ENCODE assay signal across 16 cellular contexts in genomic region chr10:30818854-30819253, GRCh38.
DNase-seq lines count a peak whose midpoint lies in the region; ATAC-seq and TF ChIP-seq lines count a peak whose summit lies in the region.
"Had no signal": no experiment of that assay in that cellular context is flagged by ENCODE, and none has a peak within 500 bp of the region (broad histone marks: within the 10 kb centered on the region; RNA-seq: fewer than 3 reads in every experiment).

No MANE protein-coding gene starts in this region.

- no peaks in the 10 kb centered on the region for H3K27me3 ChIP-seq in right cardiac atrium (ENCODE audit: control insufficient read depth, insufficient read depth)
- no peaks in the 10 kb centered on the region for H3K27me3 ChIP-seq in sigmoid colon
- no peaks in the 10 kb centered on the region for H3K27me3 ChIP-seq in CD8-positive, alpha-beta memory T cell (ENCODE audit: insufficient read depth, low read length, poor library complexity, severe bottlenecking)
- H3K27me3 ChIP-seq: colonic mucosa had no signal

- no peak for TF ChIP-seq EP300 in sigmoid colon (IDR thresholded peaks at IDR 0.05)

- H3K4me1 ChIP-seq in right cardiac atrium (ENCODE audit: control insufficient read depth, insufficient read depth, low read length): peaks cover 3% of the 10 kb centered on the region
- peaks cover 0 to 85% (median 74%) of the 10 kb centered on the region in 4 donors for H3K4me1 ChIP-seq in sigmoid colon
- no peaks in the 10 kb centered on the region for H3K4me1 ChIP-seq in CD8-positive, alpha-beta memory T cell (ENCODE audit: insufficient read depth, low read length)
- H3K4me1 ChIP-seq: colonic mucosa had no signal

- H3K4me3 ChIP-seq in cardiac fibroblast (replicated peaks in 1 of 2; ENCODE audit: low read depth in 2 of 2, low read length in 2 of 2) (no peak overlapping the region), right cardiac atrium (ENCODE audit: low read length) (peak overlapping the region; percentile 1), sigmoid colon (peak overlapping the region; percentile 13 to 37 (median 30))
- H3K4me3 ChIP-seq in CD8-positive, alpha-beta memory T cell (ENCODE audit: low read length): no peak overlapping the region
- H3K4me3 ChIP-seq: colonic mucosa had no signal

- peaks cover 4% of the 10 kb centered on the region for H3K4me1 Mint-ChIP-seq in activated T-cell treated with anti-CD3 and anti-CD28 coated beads, Interleukin-2, amount 50 U/mL, for 4 hours (ENCODE audit: low read depth)
- H3K4me1 Mint-ChIP-seq in CD8-positive, alpha-beta memory T cell: peaks cover 0 to 5% (median 5%) of the 10 kb centered on the region in 3 donors
- H3K4me1 Mint-ChIP-seq: memory B cell had no signal

- H3K9me3 ChIP-seq in right cardiac atrium (ENCODE audit: control insufficient read depth, low read length): no peaks in the 10 kb centered on the region
- H3K9me3 ChIP-seq in sigmoid colon: no peaks in the 10 kb centered on the region
- no peaks in the 10 kb centered on the region for H3K9me3 ChIP-seq in CD8-positive, alpha-beta memory T cell (ENCODE audit: low read length)
- H3K9me3 ChIP-seq: colonic mucosa had no signal

- no peaks in the 10 kb centered on the region for H3K36me3 ChIP-seq in sigmoid colon
- no peaks in the 10 kb centered on the region for H3K36me3 ChIP-seq in CD8-positive, alpha-beta memory T cell (ENCODE audit: insufficient read depth, low read length)
- H3K36me3 ChIP-seq: colonic mucosa had no signal

- whole genome bisulfite sequencing in right cardiac atrium: 78% methylated on average over 17 of the region's 17 CpGs
- WGBS in sigmoid colon, 2 donors: 91 to 92% methylated on average over 17 of the region's 17 CpGs

- H3K27me3 Mint-ChIP-seq in activated T-cell treated with anti-CD3 and anti-CD28 coated beads, Interleukin-2, amount 50 U/mL, for 4 hours (ENCODE audit: low read depth): no peaks in the 10 kb centered on the region
- peaks cover 0 to 4% of the 10 kb centered on the region in 2 donors for H3K27me3 Mint-ChIP-seq in CD8-positive, alpha-beta memory T cell
- H3K27me3 Mint-ChIP-seq: activated CD4-positive, alpha-beta memory T cell treated with anti-CD3 and anti-CD28 coated beads, Interleukin-2, amount 10 ng/mL, durations not matched to agents 7 days and 5 days; activated naive CD8-positive, alpha-beta T cell; memory B cell had no signal

- DNase-seq in AG08396 (ENCODE audit: low spot score) (peak; percentile 32), cardiac fibroblast (ENCODE audit: low read depth in 2 of 2) (peak; percentile 22 to 51), right cardiac atrium (peak; percentile 67 to 84 (median 80)), sigmoid colon (peak; percentile 72), superior temporal gyrus (ENCODE audit: extremely low spot score) (no peak), midbrain (lab: John Stamatoyannopoulos, UW) (no peak)
- no peak for DNase-seq in activated T-cell treated with anti-CD3 and anti-CD28 coated beads, Interleukin-2, amount 50 U/mL, for 4 hours
- DNase-seq in CD8-positive, alpha-beta memory T cell: no peak
- DNase-seq: activated CD4-positive, alpha-beta memory T cell treated with anti-CD3 and anti-CD28 coated beads, Interleukin-2, amount 10 ng/mL, durations not matched to agents 7 days and 5 days; AML-193; colonic mucosa; NCI-H2171; PC-3 had no signal

- H3K27ac ChIP-seq in right cardiac atrium (ENCODE audit: low read length) (peak overlapping the region; percentile 92), sigmoid colon (peak overlapping the region; percentile 63 to 94 (median 84))
- H3K27ac ChIP-seq in CD8-positive, alpha-beta memory T cell (ENCODE audit: low read depth, low read length): no peak overlapping the region
- H3K27ac ChIP-seq: colonic mucosa had no signal

- H3K36me3 Mint-ChIP-seq in activated T-cell treated with anti-CD3 and anti-CD28 coated beads, Interleukin-2, amount 50 U/mL, for 4 hours (ENCODE audit: insufficient read depth): no peaks in the 10 kb centered on the region
- no peaks in the 10 kb centered on the region for H3K36me3 Mint-ChIP-seq in CD8-positive, alpha-beta memory T cell
- H3K36me3 Mint-ChIP-seq: activated naive CD8-positive, alpha-beta T cell; memory B cell had no signal

- H3K4me3 Mint-ChIP-seq in activated T-cell treated with anti-CD3 and anti-CD28 coated beads, Interleukin-2, amount 50 U/mL, for 4 hours: no peak overlapping the region
- H3K4me3 Mint-ChIP-seq in CD8-positive, alpha-beta memory T cell: no peak overlapping the region
- H3K4me3 Mint-ChIP-seq: activated CD4-positive, alpha-beta memory T cell treated with anti-CD3 and anti-CD28 coated beads, Interleukin-2, amount 10 ng/mL, durations not matched to agents 7 days and 5 days; activated naive CD8-positive, alpha-beta T cell; memory B cell; T-helper 1 cell treated with Interleukin-12 subunit alpha and Interleukin-12 subunit beta and Interleukin-4 antibody, amounts not matched to agents 30 μg/mL and 1 μg/mL, for 36 hours had no signal

- TF ChIP-seq POLR2A in sigmoid colon (IDR thresholded peaks at IDR 0.05): no peak

- TF ChIP-seq CTCF in cardiac fibroblast (IDR thresholded peaks at IDR 0.05; ENCODE audit: low read depth, low read length) (no peak), sigmoid colon (IDR thresholded peaks at IDR 0.05) (no peak)

- CTCF ChIA-PET in CD8-positive, alpha-beta memory T cell (lab: Charles Lee): interaction anchor here (1.3 to 1.9 kb wide), 2 partner anchors 26 to 34 kb away, joined by 3 to 7 read pairs; no protein-coding TSS in a partner anchor

- POLR2A ChIA-PET in CD8-positive, alpha-beta memory T cell (lab: Charles Lee): no interaction called here

- peak; percentile 66 to 73 for ATAC-seq in right cardiac atrium
- ATAC-seq in activated T-cell treated with anti-CD3 and anti-CD28 coated beads, Interleukin-2, amount 50 U/mL, for 4 hours: no peak
- ATAC-seq: PC-3 had no signal

- H3K27ac Mint-ChIP-seq in CD8-positive, alpha-beta memory T cell: no peak overlapping the region
- H3K27ac Mint-ChIP-seq: activated CD4-positive, alpha-beta memory T cell treated with anti-CD3 and anti-CD28 coated beads, Interleukin-2, amount 10 ng/mL, durations not matched to agents 7 days and 5 days; activated naive CD8-positive, alpha-beta T cell; memory B cell; T-helper 1 cell treated with Interleukin-12 subunit alpha and Interleukin-12 subunit beta and Interleukin-4 antibody, amounts not matched to agents 30 μg/mL and 1 μg/mL, for 36 hours had no signal

- H3K9me3 Mint-ChIP-seq in activated T-cell treated with anti-CD3 and anti-CD28 coated beads, Interleukin-2, amount 50 U/mL, for 4 hours: no peaks in the 10 kb centered on the region
- H3K9me3 Mint-ChIP-seq in CD8-positive, alpha-beta memory T cell: no peaks in the 10 kb centered on the region
- H3K9me3 Mint-ChIP-seq: activated CD4-positive, alpha-beta memory T cell treated with anti-CD3 and anti-CD28 coated beads, Interleukin-2, amount 10 ng/mL, durations not matched to agents 7 days and 5 days; memory B cell; T-helper 1 cell treated with Interleukin-12 subunit alpha and Interleukin-12 subunit beta and Interleukin-4 antibody, amounts not matched to agents 30 μg/mL and 1 μg/mL, for 36 hours had no signal

- intact Hi-C loops in right cardiac atrium (cut with DNase I): no loop called here
- intact Hi-C loops in sigmoid colon (cut with DNase I): no loop called here

Comparison
In these comparisons a context has a peak if more than half of its experiments do, and no peak if none do; other contexts are left out.
1. DNase-seq: peak in AG08396 (single experiment), cardiac fibroblast (2 of 2), right cardiac atrium (3 of 3) and sigmoid colon (single experiment); none in activated T-cell treated with anti-CD3 and anti-CD28 coated beads, Interleukin-2, amount 50 U/mL, for 4 hours (single experiment), superior temporal gyrus (single experiment), midbrain (single experiment) and CD8-positive, alpha-beta memory T cell (0 of 5).
2. H3K4me3 ChIP-seq: peak in right cardiac atrium (single experiment) and sigmoid colon (4 of 4); none in cardiac fibroblast (0 of 2) and CD8-positive, alpha-beta memory T cell (single experiment).
3. ATAC-seq: peak in right cardiac atrium (2 of 2); none in activated T-cell treated with anti-CD3 and anti-CD28 coated beads, Interleukin-2, amount 50 U/mL, for 4 hours (0 of 2).